20 cellular contexts compared by ENCODE assay signal in the genomic region with DNA sequence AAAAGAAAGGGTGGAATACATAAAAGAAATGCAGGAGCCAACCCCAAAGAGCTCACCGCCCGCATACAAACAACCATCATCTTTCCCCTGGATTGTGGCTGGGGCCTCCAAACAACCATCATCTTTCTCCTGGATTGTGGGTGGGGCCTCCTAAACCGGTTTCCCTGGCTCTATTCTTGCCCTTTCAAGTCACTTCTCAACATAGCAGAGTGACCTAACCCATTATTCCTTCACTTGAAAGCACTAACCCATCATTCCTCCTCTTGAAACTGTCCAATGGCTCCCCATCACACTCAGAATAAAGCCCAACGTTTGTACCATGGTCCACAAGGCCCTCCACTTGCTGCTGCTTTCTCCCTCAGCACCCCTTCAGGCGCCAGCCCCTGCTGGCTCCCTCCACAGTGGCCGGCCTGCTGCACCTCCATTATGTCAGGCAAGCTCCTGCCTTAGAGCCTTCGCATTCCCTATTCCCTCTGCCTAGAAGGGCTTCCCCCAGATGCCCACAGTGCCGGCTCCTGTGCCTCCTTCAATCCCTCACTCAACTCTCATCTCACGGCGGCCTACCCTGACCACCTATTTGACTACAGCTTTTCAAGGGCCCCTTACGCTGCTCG. TPM values are rescaled to one million over a fixed set of nuclear protein-coding genes. Genes with fewer than 3 reads are reported as not detected.
A peak's percentile ranks its signal among the peaks of the same experiment; 100 is the strongest.
DNase-seq lines count a peak whose midpoint lies in the region; ATAC-seq and TF ChIP-seq lines count a peak whose summit lies in the region.
"Had no signal": no experiment of that assay in that cellular context is flagged by ENCODE, and none has a peak within 500 bp of the region (broad histone marks: within the 10 kb centered on the region; RNA-seq: fewer than 3 reads in every experiment).

No MANE protein-coding gene starts in this region.

- no peaks in the 10 kb centered on the region for H3K9me3 ChIP-seq in right atrium auricular region
- no peaks in the 10 kb centered on the region for H3K9me3 ChIP-seq in endodermal cell (ENCODE audit: control insufficient read depth, low read length)
- no peaks in the 10 kb centered on the region for H3K9me3 ChIP-seq in upper lobe of right lung
- H3K9me3 ChIP-seq: BLaER1 treated with 17β-estradiol and CSF1 and Interleukin-3, amounts not matched to agents 10 nM and 100 nM; HAP-1; MG63 had no signal

- intact Hi-C loops in Right ventricle myocardium superior (cut with DNase I) (no loop called here), upper lobe of right lung (cut with DNase I) (no loop called here)

- no peak overlapping the region for H3K23ac ChIP-seq in mesendoderm (ENCODE audit: low read length)

- H3K27ac ChIP-seq in right atrium auricular region: no peak overlapping the region
- H3K27ac ChIP-seq in endodermal cell (ENCODE audit: low read depth, low read length): no peak overlapping the region
- no peak overlapping the region for H3K27ac ChIP-seq in mesendoderm (ENCODE audit: low read depth, low read length)
- H3K27ac ChIP-seq in upper lobe of right lung: no peak overlapping the region
- H3K27ac ChIP-seq: BLaER1 treated with 17β-estradiol and CSF1 and Interleukin-3, amounts not matched to agents 10 nM and 100 nM had no signal

- DNase-seq in Right ventricle myocardium superior (no peak), right atrium auricular region (ENCODE audit: low spot score) (no peak), endodermal cell (peak; percentile 63), mesendoderm (peak; percentile 42), upper lobe of right lung (no peak), mesenteric fat pad (ENCODE audit: low spot score) (no peak), NCI-H2196 (lab: John Stamatoyannopoulos, UW; ENCODE audit: unreplicated experiment) (no peak)
- DNase-seq: CD8-positive, alpha-beta memory T cell; DND-41; GF-D8; MG63; NCI-H1092; NCI-H146; NCI-H2081 treated with DMSO at 0.1 percent for 48 hours; NCI-H226; NCI-H526; SHP77 had no signal

- H3K9ac ChIP-seq in endodermal cell (ENCODE audit: extremely low read depth, low read length, poor library complexity, severe bottlenecking) (no peak overlapping the region), mesendoderm (ENCODE audit: low read length) (no peak overlapping the region)
- H3K9ac ChIP-seq: BLaER1 treated with 17β-estradiol and CSF1 and Interleukin-3, amounts not matched to agents 10 nM and 100 nM had no signal

- H3K4me1 ChIP-seq in right atrium auricular region (peaks cover 0 to 21% of the 10 kb centered on the region in 2 donors), endodermal cell (ENCODE audit: control insufficient read depth, insufficient read depth, low read length) (no peaks in the 10 kb centered on the region), mesendoderm (ENCODE audit: control insufficient read depth, low read depth, low read length) (no peaks in the 10 kb centered on the region), upper lobe of right lung (peaks cover 7% of the 10 kb centered on the region)
- H3K4me1 ChIP-seq: HAP-1 had no signal

- no peak overlapping the region for H2BK120ac ChIP-seq in mesendoderm (ENCODE audit: low read depth, low read length)

- peaks cover 6% of the 10 kb centered on the region for H3K27me3 Mint-ChIP-seq in endodermal cell (ENCODE audit: insufficient read depth)

- H4K5ac ChIP-seq in mesendoderm (ENCODE audit: low read length): no peak overlapping the region

- no peak overlapping the region for H4K8ac ChIP-seq in mesendoderm (ENCODE audit: low read depth, low read length)

- H3K36me3 Mint-ChIP-seq in endodermal cell (ENCODE audit: low read depth): no peaks in the 10 kb centered on the region

- no peak overlapping the region for H3K4me2 ChIP-seq in mesendoderm (ENCODE audit: low read length)
- H3K4me2 ChIP-seq: BLaER1 treated with 17β-estradiol and CSF1 and Interleukin-3, amounts not matched to agents 10 nM and 100 nM had no signal

- H3K4me3 ChIP-seq in right atrium auricular region: no peak overlapping the region
- H3K4me3 ChIP-seq in endodermal cell (ENCODE audit: low read length): no peak overlapping the region
- H3K4me3 ChIP-seq in mesendoderm (ENCODE audit: low read length): no peak overlapping the region
- no peak overlapping the region for H3K4me3 ChIP-seq in upper lobe of right lung
- H3K4me3 ChIP-seq: BLaER1 treated with 17β-estradiol and CSF1 and Interleukin-3, amounts not matched to agents 10 nM and 100 nM; HAP-1; MG63 had no signal

- no peaks in the 10 kb centered on the region for H3K27me3 ChIP-seq in right atrium auricular region
- H3K27me3 ChIP-seq in endodermal cell (ENCODE audit: control insufficient read depth, insufficient read depth, low read length, poor library complexity, severe bottlenecking): no peaks in the 10 kb centered on the region
- no peaks in the 10 kb centered on the region for H3K27me3 ChIP-seq in mesendoderm (ENCODE audit: insufficient read depth, low read length, poor library complexity)
- H3K27me3 ChIP-seq in upper lobe of right lung: no peaks in the 10 kb centered on the region
- H3K27me3 ChIP-seq: BLaER1 treated with 17β-estradiol and CSF1 and Interleukin-3, amounts not matched to agents 10 nM and 100 nM; MG63 had no signal

- H2AK5ac ChIP-seq in mesendoderm (ENCODE audit: low read length): no peak overlapping the region

- 72 to 80% methylated on average over 7 to 12 of the region's 12 CpGs for WGBS in endodermal cell (ENCODE audit: insufficient coverage in 1 of 2, insufficient read length in 1 of 2), 2 experiments
- WGBS in mesendoderm (ENCODE audit: extremely low coverage, insufficient coverage, low lambda C conversion rate): no CpG with 5 or more reads among the region's 12 CpGs

- H3K27ac Mint-ChIP-seq in endodermal cell: no peak overlapping the region
- H3K27ac Mint-ChIP-seq: CD8-positive, alpha-beta memory T cell had no signal

- no peaks in the 10 kb centered on the region for H3K79me2 ChIP-seq in mesendoderm (ENCODE audit: control insufficient read depth, insufficient read depth, low read length)

- no peaks in the 10 kb centered on the region for H3K9me3 Mint-ChIP-seq in endodermal cell

- H3K4me3 Mint-ChIP-seq in endodermal cell: no peak overlapping the region
- H3K4me3 Mint-ChIP-seq: CD8-positive, alpha-beta memory T cell had no signal

- H3K79me1 ChIP-seq in mesendoderm (ENCODE audit: low read length): no peaks in the 10 kb centered on the region

- H3K4me1 Mint-ChIP-seq in endodermal cell: peaks cover 3% of the 10 kb centered on the region
- H3K4me1 Mint-ChIP-seq: CD8-positive, alpha-beta memory T cell had no signal

- H3K18ac ChIP-seq in mesendoderm (ENCODE audit: low read length): no peak overlapping the region

- no peaks in the 10 kb centered on the region for H3K36me3 ChIP-seq in right atrium auricular region
- no peaks in the 10 kb centered on the region for H3K36me3 ChIP-seq in endodermal cell (ENCODE audit: control insufficient read depth, insufficient read depth, low read length)
- H3K36me3 ChIP-seq in mesendoderm (ENCODE audit: control insufficient read depth, insufficient read depth, low read length): no peaks in the 10 kb centered on the region
- H3K36me3 ChIP-seq in upper lobe of right lung: no peaks in the 10 kb centered on the region
- H3K36me3 ChIP-seq: BLaER1 treated with 17β-estradiol and CSF1 and Interleukin-3, amounts not matched to agents 10 nM and 100 nM; HAP-1; MG63 had no signal

- no peak overlapping the region for H3K4ac ChIP-seq in mesendoderm (ENCODE audit: low read depth, low read length)

- no peak overlapping the region for H2BK5ac ChIP-seq in mesendoderm (ENCODE audit: low read length)

- TF ChIP-seq CTCF in right atrium auricular region (IDR thresholded peaks at IDR 0.05) (no peak), endodermal cell (conservative IDR thresholded peaks at IDR 0.05) (no peak), upper lobe of right lung (IDR thresholded peaks at IDR 0.05) (no peak)

- ATAC-seq in Right ventricle myocardium superior (ENCODE audit: poor library complexity) (peak; percentile 22), upper lobe of right lung (peak; percentile 49), HG02678 (IDR thresholded peaks at IDR 0.05; ENCODE audit: unreplicated experiment) (no peak)

- no peak overlapping the region for H2BK15ac ChIP-seq in mesendoderm (replicated peaks; ENCODE audit: low read depth)

- no peak overlapping the region for H3K56ac ChIP-seq in mesendoderm (ENCODE audit: low read length)

RNA-seq across cellular contexts. Expression of a gene that starts 24.1 kb away (rescaled TPM):
- total RNA-seq in Right ventricle myocardium superior (not detected), right atrium auricular region (not detected), endodermal cell (not detected), upper lobe of right lung (not detected), mesenteric fat pad (not detected)
- polyA plus RNA-seq in endodermal cell (2013, experiment 1 of 2): 0.39 TPM
- polyA plus RNA-seq in endodermal cell (2013, experiment 2 of 2): not detected
- polyA plus RNA-seq in mesendoderm (2013, experiment 1 of 2): 0.21 TPM
- polyA plus RNA-seq in mesendoderm (2013, experiment 2 of 2): 0.25 TPM

RNA-seq across cellular contexts. Expression of a gene that starts 44.1 kb away (rescaled TPM):
- total RNA-seq in Right ventricle myocardium superior: 105 TPM
- 100 to 1,000 TPM; 186 to 197 TPM for total RNA-seq in right atrium auricular region
- 100 to 1,000 TPM; 212 to 241 TPM for total RNA-seq in endodermal cell
- 267 TPM for polyA plus RNA-seq in endodermal cell (2013, experiment 1 of 2)
- polyA plus RNA-seq in endodermal cell (2013, experiment 2 of 2): 290 TPM
- polyA plus RNA-seq in mesendoderm (2013, experiment 1 of 2): 218 TPM
- 225 TPM for polyA plus RNA-seq in mesendoderm (2013, experiment 2 of 2)
- 382 TPM for total RNA-seq in upper lobe of right lung
- 700 TPM for total RNA-seq in mesenteric fat pad

Comparison
In these comparisons a context has a peak if more than half of its experiments do, and no peak if none do; other contexts are left out.
1. DNase-seq: peak in endodermal cell (single experiment) and mesendoderm (single experiment); none in Right ventricle myocardium superior (single experiment), right atrium auricular region (single experiment), upper lobe of right lung (single experiment), mesenteric fat pad (single experiment) and NCI-H2196 (single experiment).